Comparison of ENCODE assay signal across 7 cellular contexts in the genomic region with DNA sequence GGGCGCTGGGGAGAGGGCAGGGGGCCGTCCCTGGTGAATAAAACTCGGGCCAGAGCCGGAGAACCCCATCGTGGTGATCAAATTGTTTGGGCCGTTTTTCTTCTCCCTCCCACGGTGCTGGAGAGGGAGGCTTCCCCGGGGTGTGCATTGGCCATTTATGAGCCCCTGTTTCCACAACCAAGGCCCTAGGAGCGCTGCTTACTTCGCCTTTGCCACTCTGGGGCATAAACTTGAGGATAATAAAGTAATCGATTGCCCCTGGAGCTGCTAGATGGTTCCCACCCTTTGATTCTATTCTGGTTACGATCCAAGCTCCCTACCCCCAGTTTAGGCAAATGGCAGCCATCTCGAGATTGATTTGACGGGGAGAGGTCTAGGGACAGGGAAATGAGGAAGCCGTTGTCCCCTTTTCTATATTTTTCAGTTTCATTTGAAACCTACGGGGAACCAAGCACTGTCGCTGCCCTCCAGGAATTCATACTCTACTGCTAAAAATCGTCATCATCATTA. TPM values are rescaled to one million over a fixed set of nuclear protein-coding genes. Genes with fewer than 3 reads are reported as not detected.
DNase-seq lines count a peak whose midpoint lies in the region; ATAC-seq, FAIRE-seq and TF ChIP-seq lines count a peak whose summit lies in the region.

No MANE protein-coding gene starts in this region.

- H3K27ac Mint-ChIP-seq in central memory CD8-positive, alpha-beta T cell (ENCODE audit: low read depth), result peak overlapping the region; percentile 95

- no peaks in the 10 kb centered on the region for H3K9me3 Mint-ChIP-seq in central memory CD8-positive, alpha-beta T cell

- ATAC-seq in central memory CD8-positive, alpha-beta T cell (replicated peaks; ENCODE audit: extremely low read depth, poor library complexity, severe bottlenecking), result no peak

- H3K36me3 Mint-ChIP-seq in central memory CD8-positive, alpha-beta T cell (ENCODE audit: insufficient read depth), result peaks cover 18% of the 10 kb centered on the region

- H3K27me3 ChIP-seq in thyroid gland, result no peaks in the 10 kb centered on the region

- peak overlapping the region; percentile 94 for H3K4me3 Mint-ChIP-seq in central memory CD8-positive, alpha-beta T cell

- peaks cover 24 to 36% of the 10 kb centered on the region in 2 donors for H3K4me1 ChIP-seq in thyroid gland

- no peaks in the 10 kb centered on the region for H3K27me3 Mint-ChIP-seq in central memory CD8-positive, alpha-beta T cell

- 1% methylated on average over 18 of the region's 18 CpGs for WGBS in lower leg skin, 2 donors
- 0 to 2% methylated on average over 13 to 18 of the region's 18 CpGs for WGBS in thyroid gland, 2 donors

- peaks cover 52% of the 10 kb centered on the region for H3K4me1 Mint-ChIP-seq in central memory CD8-positive, alpha-beta T cell

- H3K27ac ChIP-seq in thyroid gland, result peak overlapping the region in 1 of 3 donors; percentile 48

- TF ChIP-seq CTCF in lower leg skin (IDR thresholded peaks at IDR 0.05) (no peak), thyroid gland (IDR thresholded peaks at IDR 0.05) (no peak)

- no peak for TF ChIP-seq POLR2A in GM12892 (IDR thresholded peaks at IDR 0.05; ENCODE audit: low read depth, low read length)
- no peak for TF ChIP-seq POLR2A in lower leg skin (IDR thresholded peaks at IDR 0.05)
- no peak for TF ChIP-seq POLR2A in thyroid gland (IDR thresholded peaks at IDR 0.05)

- no peaks in the 10 kb centered on the region for H3K9me3 ChIP-seq in thyroid gland

- H3K4me3 ChIP-seq in lower leg skin (ENCODE audit: low read depth, poor library complexity, severe bottlenecking), result peak overlapping the region; percentile 94
- peak overlapping the region; percentile 54 to 91 (median 84) for H3K4me3 ChIP-seq in thyroid gland (replicated peaks in 1 of 3)

- peaks cover 0 to 6% of the 10 kb centered on the region in 2 donors for H3K36me3 ChIP-seq in thyroid gland

- FAIRE-seq in GM12892 (lab: Jason Lieb, UNC), result peak; percentile 53

- intact Hi-C loops in lower leg skin (cut with DNase I; ENCODE audit: low total_unique reads), result no loop called here
- intact Hi-C loops in thyroid gland (cut with DNase I), result loop anchor here (5.0 kb wide), 1 partner anchor 33 kb away; a partner anchor contains a TSS

- DNase-seq in GM12892 (ENCODE audit: insufficient read length) (no peak), NCI-H748 treated with DMSO at 0.1 percent for 48 hours (lab: John Stamatoyannopoulos, UW) (peak; percentile 22), lower leg skin (ENCODE audit: low spot score in 2 of 2) (no peak), thyroid gland (no peak), foreskin melanocyte (no peak)
- no peak for DNase-seq in central memory CD8-positive, alpha-beta T cell (ENCODE audit: low spot score in 2 of 2)
- DNase-seq in activated effector memory CD4-positive, alpha-beta T cell treated with Interleukin-2 at 50 U/mL for 16 hours, result no peak

RNA-seq across cellular contexts. Expression of a gene that starts 0.7 kb away (rescaled TPM):
- 32.4 TPM for polyA plus RNA-seq in GM12892 (2012; ENCODE audit: missing spikeins)
- total RNA-seq in lower leg skin (1 to 10 TPM; 6.6 to 8.6 (median 7.5) TPM), thyroid gland (10 to 100 TPM; 19.5 to 27.8 (median 24.0) TPM)

RNA-seq across cellular contexts. Expression of a gene that starts 2.5 kb away (rescaled TPM):
- 16.5 TPM for polyA plus RNA-seq in GM12892 (2012; ENCODE audit: missing spikeins)
- total RNA-seq in lower leg skin (10 to 100 TPM; 41.7 to 65.0 (median 58.6) TPM), thyroid gland (10 to 100 TPM; 57.3 to 80.9 (median 68.8) TPM)

RNA-seq across cellular contexts. Expression of a gene that starts 31.1 kb away (rescaled TPM):
- 16.0 TPM for polyA plus RNA-seq in GM12892 (2012; ENCODE audit: missing spikeins)
- 10 to 100 TPM; 14.5 to 24.2 (median 17.0) TPM for total RNA-seq in lower leg skin
- total RNA-seq in thyroid gland, result 10 to 100 TPM; 64.9 to 74.3 (median 68.8) TPM
